8 cellular contexts compared by ENCODE assay signal in genomic region chr14:91349481-91350074, GRCh38.
DNase-seq lines count a peak whose midpoint lies in the region; ATAC-seq and TF ChIP-seq lines count a peak whose summit lies in the region.

No MANE protein-coding gene starts in this region.

- no peak for TF ChIP-seq EP300 in sigmoid colon (IDR thresholded peaks at IDR 0.05)

- H3K27me3 Mint-ChIP-seq in activated CD8-positive, alpha-beta memory T cell treated with anti-CD3 and anti-CD28 coated beads, Interleukin-2, amount 10 ng/mL, durations not matched to agents 7 days and 5 days, result no peaks in the 10 kb centered on the region
- H3K27me3 Mint-ChIP-seq in nephron progenitor cell (ENCODE audit: low read depth, poor library complexity) (no peaks in the 10 kb centered on the region), glutamatergic neuron (ENCODE audit: unreplicated experiment) (peaks cover 8% of the 10 kb centered on the region)

- peaks cover 35% of the 10 kb centered on the region for H3K36me3 Mint-ChIP-seq in activated CD8-positive, alpha-beta memory T cell treated with anti-CD3 and anti-CD28 coated beads, Interleukin-2, amount 10 ng/mL, durations not matched to agents 7 days and 5 days
- H3K36me3 Mint-ChIP-seq in nephron progenitor cell (ENCODE audit: low read depth), result peaks cover 36% of the 10 kb centered on the region
- H3K36me3 Mint-ChIP-seq in glutamatergic neuron (ENCODE audit: unreplicated experiment), result no peaks in the 10 kb centered on the region

- no peaks in the 10 kb centered on the region for H3K27me3 ChIP-seq in sigmoid colon

- CTCF ChIA-PET in activated CD8-positive, alpha-beta memory T cell treated with anti-CD3 and anti-CD28 coated beads, Interleukin-2, amount 10 ng/mL, durations not matched to agents 7 days and 5 days (lab: Charles Lee), result interaction anchor here (0.8 to 10.7 kb wide), 15 partner anchors 10 to 105 kb away, joined by 3 to 238 read pairs (median 7); partner anchors contain the start of genes CCDC88C and GPR68

- no peaks in the 10 kb centered on the region for H3K36me3 ChIP-seq in sigmoid colon

- no peak for TF ChIP-seq POLR2A in sigmoid colon (IDR thresholded peaks at IDR 0.05)

- H3K27ac ChIP-seq in sigmoid colon, result no peak overlapping the region

- peaks cover 0 to 26% (median 19%) of the 10 kb centered on the region in 4 donors for H3K4me1 ChIP-seq in sigmoid colon

- H3K9me3 ChIP-seq in sigmoid colon, result no peaks in the 10 kb centered on the region

- no peak overlapping the region for H3K4me3 ChIP-seq in sigmoid colon

- WGBS in sigmoid colon, 2 donors, result 61 to 78% methylated on average over 10 of the region's 10 CpGs

- TF ChIP-seq CTCF in nephron progenitor cell (IDR thresholded peaks at IDR 0.05) (no peak), glutamatergic neuron (IDR thresholded peaks at IDR 0.05; ENCODE audit: partially characterized antibody, unreplicated experiment) (no peak), sigmoid colon (IDR thresholded peaks at IDR 0.05) (no peak)

- no peaks in the 10 kb centered on the region for H3K9me3 Mint-ChIP-seq in activated CD8-positive, alpha-beta memory T cell treated with anti-CD3 and anti-CD28 coated beads, Interleukin-2, amount 10 ng/mL, durations not matched to agents 7 days and 5 days (ENCODE audit: low read depth)
- peaks cover 5% of the 10 kb centered on the region for H3K9me3 Mint-ChIP-seq in nephron progenitor cell
- peaks cover 5% of the 10 kb centered on the region for H3K9me3 Mint-ChIP-seq in glutamatergic neuron (ENCODE audit: unreplicated experiment)

- DNase-seq in activated CD8-positive, alpha-beta memory T cell treated with anti-CD3 and anti-CD28 coated beads, Interleukin-2, amount 10 ng/mL, durations not matched to agents 7 days and 5 days, result peak; percentile 82
- no peak for DNase-seq in nephron progenitor cell
- no peak for DNase-seq in cardiac septum (ENCODE audit: low spot score)
- no peak for DNase-seq in glutamatergic neuron
- DNase-seq in sigmoid colon, result no peak
- no peak for DNase-seq in DMS 273 treated with DMSO at 0.1 percent for 48 hours (lab: John Stamatoyannopoulos, UW)

- peak overlapping the region; percentile 97 for H3K27ac Mint-ChIP-seq in activated CD8-positive, alpha-beta memory T cell treated with anti-CD3 and anti-CD28 coated beads, Interleukin-2, amount 10 ng/mL, durations not matched to agents 7 days and 5 days
- H3K27ac Mint-ChIP-seq in nephron progenitor cell, result peak overlapping the region; percentile 64
- no peak overlapping the region for H3K27ac Mint-ChIP-seq in glutamatergic neuron (ENCODE audit: unreplicated experiment)

- H3K4me1 Mint-ChIP-seq in activated CD8-positive, alpha-beta memory T cell treated with anti-CD3 and anti-CD28 coated beads, Interleukin-2, amount 10 ng/mL, durations not matched to agents 7 days and 5 days, result peaks cover 85% of the 10 kb centered on the region
- H3K4me1 Mint-ChIP-seq in nephron progenitor cell, result peaks cover 70% of the 10 kb centered on the region
- H3K4me1 Mint-ChIP-seq in glutamatergic neuron (ENCODE audit: low read depth, unreplicated experiment), result peaks cover 50% of the 10 kb centered on the region

- intact Hi-C loops in cardiac septum (cut with DNase I) (no loop called here), sigmoid colon (cut with DNase I) (loop anchor here (2.0 kb wide), 1 partner anchor 69 kb away; no protein-coding TSS in a partner anchor)

- ATAC-seq in GM19025 (IDR thresholded peaks at IDR 0.05; ENCODE audit: low read depth, unreplicated experiment), result peak; percentile 49
- peak; percentile 54 for ATAC-seq in HG03135 (IDR thresholded peaks at IDR 0.05; ENCODE audit: unreplicated experiment)
- peak; percentile 42 for ATAC-seq in activated CD8-positive, alpha-beta memory T cell treated with anti-CD3 and anti-CD28 coated beads, Interleukin-2, amount 10 ng/mL, durations not matched to agents 7 days and 5 days

- peak overlapping the region; percentile 71 for H3K4me3 Mint-ChIP-seq in activated CD8-positive, alpha-beta memory T cell treated with anti-CD3 and anti-CD28 coated beads, Interleukin-2, amount 10 ng/mL, durations not matched to agents 7 days and 5 days
- H3K4me3 Mint-ChIP-seq in nephron progenitor cell, result no peak overlapping the region
- no peak overlapping the region for H3K4me3 Mint-ChIP-seq in glutamatergic neuron (ENCODE audit: unreplicated experiment)
